Comparison of ENCODE assay signal across 9 cellular contexts in genomic region chr6:112282217-112282616, GRCh38. TPM values are rescaled to one million over a fixed set of nuclear protein-coding genes. Genes with fewer than 3 reads are reported as not detected.
DNase-seq lines count a peak whose midpoint lies in the region; ATAC-seq and TF ChIP-seq lines count a peak whose summit lies in the region.
"Had no signal": no experiment of that assay in that cellular context is flagged by ENCODE, and none has a peak within 500 bp of the region (broad histone marks: within the 10 kb centered on the region; RNA-seq: fewer than 3 reads in every experiment).

No MANE protein-coding gene starts in this region.

- CTCF ChIA-PET in GM10248 (lab: Yijun Ruan, JAX), result interaction anchor here (0.8 to 0.9 kb wide), 2 partner anchors 9 to 13 kb away, joined by 3 read pairs; no protein-coding TSS in a partner anchor

- DNase-seq in AG08396 (ENCODE audit: low spot score) (peak; percentile 68), NCI-H2227 (lab: John Stamatoyannopoulos, UW; ENCODE audit: unreplicated experiment) (peak; percentile 52), epithelial cell of esophagus (ENCODE audit: low read depth) (peak; percentile 79), mucosa of gallbladder (ENCODE audit: low spot score) (peak; percentile 21), GM10248 (ENCODE audit: extremely low spot score) (no peak), SIG-M5 (lab: John Stamatoyannopoulos, UW) (no peak)

- ATAC-seq in HG03196 (IDR thresholded peaks at IDR 0.05; ENCODE audit: unreplicated experiment), result no peak
- ATAC-seq in GM18909 (IDR thresholded peaks at IDR 0.05; ENCODE audit: poor library complexity, unreplicated experiment), result no peak

- TF ChIP-seq CTCF in epithelial cell of esophagus (IDR thresholded peaks at IDR 0.05; ENCODE audit: insufficient read depth, low read depth, low read length, missing control alignments) (peak; percentile 48), GM10248 (IDR thresholded peaks at IDR 0.05; ENCODE audit: control extremely low read depth, extremely low read depth, low read depth, missing control alignments) (no peak)

- H3K4me3 ChIP-seq in epithelial cell of esophagus (ENCODE audit: low read length), result no peak overlapping the region

- POLR2A ChIA-PET in GM10248 (lab: Yijun Ruan, JAX), result no interaction called here

RNA-seq across cellular contexts. Expression of gene LAMA4, which starts 27.9 kb away (rescaled TPM):
- total RNA-seq in mucosa of gallbladder, result 67.8 TPM
- total RNA-seq: NCI-H460 had no signal

Comparison
In these comparisons a context has a peak if more than half of its experiments do, and no peak if none do; other contexts are left out.
1. DNase-seq: peak in AG08396 (single experiment), NCI-H2227 (single experiment), epithelial cell of esophagus (single experiment) and mucosa of gallbladder (single experiment); none in GM10248 (single experiment) and SIG-M5 (single experiment).